Comparison of ENCODE assay signal across 6 cellular contexts in the genomic region with DNA sequence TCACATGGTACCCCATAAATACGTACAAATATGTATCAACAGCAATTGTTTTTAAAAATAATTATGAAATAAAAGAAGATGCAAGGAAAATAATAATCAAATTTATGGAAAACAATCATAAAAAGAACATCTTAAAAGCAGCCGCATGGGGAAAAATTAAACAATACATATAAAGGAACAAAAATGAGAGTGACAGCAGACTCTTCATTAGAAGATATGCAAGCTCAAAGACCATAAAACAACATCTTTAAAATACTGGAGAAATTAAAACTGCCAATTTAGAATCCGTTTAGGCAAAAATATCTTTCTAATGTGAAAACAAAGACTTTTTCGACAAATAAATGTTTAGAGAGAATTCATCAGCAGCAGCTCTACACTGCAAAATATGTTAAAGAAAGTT.
"Had no signal": no experiment of that assay in that cellular context is flagged by ENCODE, and none has a peak within 500 bp of the region (broad histone marks: within the 10 kb centered on the region; RNA-seq: fewer than 3 reads in every experiment).

No MANE protein-coding gene starts in this region.

- H3K27ac ChIP-seq: HL-60 had no signal

- FAIRE-seq: HepG2, HTR-8/SVneo had no signal

- DNase-seq: IMR-90, KBM-7, KG1 had no signal

- ATAC-seq: HepG2 had no signal
